36 cellular contexts compared by ENCODE assay signal in genomic region chr9:36170531-36170930, GRCh38. TPM values are rescaled to one million over a fixed set of nuclear protein-coding genes. Genes with fewer than 3 reads are reported as not detected.
"Had no signal": no experiment of that assay in that cellular context is flagged by ENCODE, and none has a peak within 500 bp of the region (broad histone marks: within the 10 kb centered on the region; RNA-seq: fewer than 3 reads in every experiment).

No MANE protein-coding gene starts in this region.

- H3K27ac ChIP-seq: adrenal gland, body of pancreas, brain microvascular endothelial cell, breast epithelium, VCaP had no signal

- H3K36me3 ChIP-seq: adrenal gland, brain microvascular endothelial cell, breast epithelium had no signal

- ATAC-seq: activated CD8-positive, alpha-beta T cell treated with anti-CD3 and anti-CD28 coated beads for 36 hours; activated naive CD4-positive, alpha-beta T cell treated with anti-CD3 and anti-CD28 coated beads, Interleukin-2, amount 50 U/mL, for 72 hours; activated T-cell treated with anti-CD3 and anti-CD28 coated beads, Interleukin-2, amount 50 U/mL, for 4 hours; activated T-cell treated with anti-CD3 and anti-CD28 coated beads, Interleukin-2, amount 50 U/mL, for 72 hours; activated T-helper 17 cell treated with anti-CD3 and anti-CD28 coated beads, Interleukin-2, amount 50 U/mL, for 72 hours; body of pancreas had no signal

- H3K27me3 ChIP-seq: adrenal gland, body of pancreas, brain microvascular endothelial cell, breast epithelium had no signal

- DNase-seq: activated B cell treated with CpG ODN at 0.5 μM for 24 hours; activated CD4-positive, alpha-beta memory T cell treated with anti-CD3 and anti-CD28 coated beads for 36 hours; activated CD4-positive, alpha-beta T cell treated with anti-CD3 and anti-CD28 coated beads for 4 hours; activated CD4-positive, alpha-beta T cell treated with anti-CD3 and anti-CD28 coated beads, Interleukin-2, amount 10 ng/mL, durations not matched to agents 24 days and 14 days; activated CD4-positive, alpha-beta T cell treated with anti-CD3 and anti-CD28 coated beads, Interleukin-2, amount 50 U/mL, for 1 hour; activated CD4-positive, alpha-beta T cell treated with anti-CD3 and anti-CD28 coated beads, Interleukin-2, amount 50 U/mL, for 4 hours; activated CD4-positive, CD25-positive, alpha-beta regulatory T cell treated with anti-CD3 and anti-CD28 coated beads, Interleukin-2, amount 50 U/mL, for 72 hours; activated CD8-positive, alpha-beta memory T cell treated with anti-CD3 and anti-CD28 coated beads, Interleukin-2, amount 50 U/mL, for 4 hours; activated CD8-positive, alpha-beta T cell treated with anti-CD3 and anti-CD28 coated beads for 36 hours; activated effector memory CD4-positive, alpha-beta T cell treated with anti-CD3 and anti-CD28 coated beads, Interleukin-2, amount 50 U/mL, for 16 hours; activated gamma-delta T cell treated with Interleukin-2 at 50 U/mL for 16 hours; activated naive CD4-positive, alpha-beta T cell; activated naive CD4-positive, alpha-beta T cell treated with anti-CD3 and anti-CD28 coated beads for 36 hours; activated naive CD4-positive, alpha-beta T cell treated with anti-CD3 and anti-CD28 coated beads, Interleukin-2, amount 50 U/mL, for 16 hours; activated naive CD8-positive, alpha-beta T cell treated with anti-CD3 and anti-CD28 coated beads for 36 hours; activated T-cell treated with anti-CD3 and anti-CD28 coated beads for 4 hours; activated T-cell treated with anti-CD3 and anti-CD28 coated beads, Interleukin-2, amount 50 U/mL, for 1 hour; activated T-cell treated with anti-CD3 and anti-CD28 coated beads, Interleukin-2, amount 50 U/mL, for 4 hours; activated T-cell treated with anti-CD3 and anti-CD28 coated beads, Interleukin-2, amount 50 U/mL, for 72 hours; adrenal gland; amniotic stem cell; aorta; body of pancreas; brain microvascular endothelial cell; central memory CD4-positive, alpha-beta T cell; T-helper 1 cell; T-helper 2 cell; T-helper 9 cell had no signal

- H3K4me3 ChIP-seq: adrenal gland, body of pancreas, breast epithelium had no signal

- H3K9me3 ChIP-seq: adrenal gland, body of pancreas, breast epithelium had no signal

- H3K4me1 ChIP-seq: adrenal gland, breast epithelium had no signal

- FAIRE-seq: astrocyte, TTC549 had no signal

RNA-seq across cellular contexts. Expression of gene CCIN, which starts 1.3 kb away (rescaled TPM):
- total RNA-seq: activated B cell treated with CpG ODN at 0.5 μM for 24 hours; activated CD4-positive, alpha-beta memory T cell treated with anti-CD3 and anti-CD28 coated beads for 36 hours; activated CD4-positive, alpha-beta T cell treated with anti-CD3 and anti-CD28 coated beads, Interleukin-2, amount 10 ng/mL, durations not matched to agents 24 days and 14 days; activated CD8-positive, alpha-beta memory T cell treated with anti-CD3 and anti-CD28 coated beads for 36 hours; activated CD8-positive, alpha-beta T cell treated with anti-CD3 and anti-CD28 coated beads for 36 hours; activated naive CD4-positive, alpha-beta T cell treated with anti-CD3 and anti-CD28 coated beads for 36 hours; activated naive CD4-positive, alpha-beta T cell treated with anti-CD3 and anti-CD28 coated beads, Interleukin-2, amount 50 U/mL, for 72 hours; activated naive CD8-positive, alpha-beta T cell treated with anti-CD3 and anti-CD28 coated beads for 36 hours; activated T-cell treated with anti-CD3 and anti-CD28 coated beads, Interleukin-2, amount 50 U/mL, for 4 hours; activated T-helper 1 cell treated with anti-CD3 and anti-CD28 coated beads, Interleukin-12 subunit alpha, Interleukin-12 subunit beta, Interleukin-2, Interleukin-4 antibody, amounts not matched to agents 30 ng/mL and 10 ng/mL and 1 ng/mL, durations not matched to agents 14 hours and 24 hours and 36 hours; activated T-helper 17 cell treated with anti-CD3 and anti-CD28 coated beads, Interleukin-2, amount 50 U/mL, for 72 hours; body of pancreas had no signal
